ENCODE assay signal across 24 cellular contexts in genomic region chr7:18165176-18165575, GRCh38.
"Had no signal": no experiment of that assay in that cellular context is flagged by ENCODE, and none has a peak within 500 bp of the region (broad histone marks: within the 10 kb centered on the region; RNA-seq: fewer than 3 reads in every experiment).

No MANE protein-coding gene starts in this region.

- H3K27me3 ChIP-seq: esophagus squamous epithelium, heart right ventricle, ovary, sigmoid colon, spleen, tibial nerve, upper lobe of right lung, uterus had no signal

- H3K27ac ChIP-seq: esophagus squamous epithelium, heart right ventricle, lower lobe of right lung, ovary, psoas muscle, sigmoid colon, spleen, thoracic aorta, tibial nerve, upper lobe of right lung had no signal

- ATAC-seq: effector memory CD8-positive, alpha-beta T cell; heart right ventricle; left ventricle myocardium superior; lower lobe of right lung; naive thymus-derived CD8-positive, alpha-beta T cell; psoas muscle; right cardiac atrium; stimulated activated naive B cell treated with anti-CD40 and anti-IgM and Interleukin-4, amounts not matched to agents 10 μg/mL and 1 μg/mL and 100 μg/mL, for 72 hours; upper lobe of right lung had no signal

- H3K36me3 ChIP-seq: esophagus squamous epithelium, heart right ventricle, lower lobe of right lung, ovary, sigmoid colon, spleen, thoracic aorta, tibial nerve, upper lobe of right lung, uterus had no signal

- DNase-seq: effector memory CD8-positive, alpha-beta T cell; erythroblast; esophagus squamous epithelium; foreskin melanocyte; glutamatergic neuron; heart right ventricle; hypothalamus; left ventricle myocardium superior; lower lobe of right lung; naive thymus-derived CD8-positive, alpha-beta T cell; nephron progenitor cell; nucleus accumbens; ovary; posterior cingulate gyrus; psoas muscle; right cardiac atrium; sigmoid colon; spleen; stimulated activated CD4-positive, alpha-beta T cell treated with anti-CD3 and anti-CD28 coated beads, Interleukin-2, amount 100 ng/mL, for 48 hours; stimulated activated naive B cell treated with anti-CD40 and anti-IgM and Interleukin-4, amounts not matched to agents 10 μg/mL and 1 μg/mL and 100 μg/mL, for 72 hours; upper lobe of right lung; uterus had no signal

- H3K4me3 ChIP-seq: esophagus squamous epithelium, heart right ventricle, lower lobe of right lung, ovary, psoas muscle, sigmoid colon, spleen, thoracic aorta, tibial nerve, upper lobe of right lung, uterus had no signal

- H3K4me1 ChIP-seq: lower lobe of right lung, psoas muscle, upper lobe of right lung, uterus had no signal

- H3K9me3 ChIP-seq: esophagus squamous epithelium, lower lobe of right lung, ovary, psoas muscle, sigmoid colon, spleen, thoracic aorta, tibial nerve, upper lobe of right lung, uterus had no signal
